16 cellular contexts compared by ENCODE assay signal in genomic region chr18:48771641-48772380, GRCh38.
A peak's percentile ranks its signal among the peaks of the same experiment; 100 is the strongest.
DNase-seq lines count a peak whose midpoint lies in the region; TF ChIP-seq lines count a peak whose summit lies in the region.
"Had no signal": no experiment of that assay in that cellular context is flagged by ENCODE, and none has a peak within 500 bp of the region (broad histone marks: within the 10 kb centered on the region; RNA-seq: fewer than 3 reads in every experiment).

No MANE protein-coding gene starts in this region.

- in situ Hi-C loops in GM23248 (cut with MboI) = no loop called here

- intact Hi-C loops in left ventricle myocardium inferior (cut with micrococcal nuclease) = no loop called here

- no peak overlapping the region for H2AFZ ChIP-seq in trophoblast cell (ENCODE audit: insufficient read depth, low read length, poor library complexity)
- H2AFZ ChIP-seq in GM23248 = no peak overlapping the region

- H3K23ac ChIP-seq in trophoblast cell (ENCODE audit: low read length) = no peak overlapping the region

- no peak overlapping the region for H2BK5ac ChIP-seq in trophoblast cell (ENCODE audit: low read depth, low read length, poor library complexity)

- peak; percentile 34 to 67 for DNase-seq in HL-60 (ENCODE audit: low read depth in 1 of 2, low spot score in 1 of 2)
- DNase-seq in RWPE1 (ENCODE audit: low spot score) = no peak
- peak; percentile 63 for DNase-seq in left ventricle myocardium inferior
- no peak for DNase-seq in trophoblast cell
- no peak for DNase-seq in NCI-H1930 (lab: John Stamatoyannopoulos, UW)
- no peak for DNase-seq in GM23248
- DNase-seq in GM03348 (ENCODE audit: low spot score) = no peak
- no peak for DNase-seq in activated T-cell treated with anti-CD3 and anti-CD28 coated beads, Interleukin-2, amount 50 U/mL, for 48 hours
- DNase-seq: activated CD4-positive, CD25-positive, alpha-beta regulatory T cell treated with anti-CD3 and anti-CD28 coated beads, Interleukin-2, amount 50 U/mL, for 72 hours; amygdala; DMS79 treated with DMSO at 0.1 percent for 48 hours; effector CD4-positive, alpha-beta T cell; GOT3; NCI-H1417 treated with DMSO at 0.1 percent for 48 hours; NK-92 treated with Interleukin-12 subunit alpha and Interleukin-12 subunit beta, amount 100 ng/mL, for 24 hours; stimulated activated CD4-positive, alpha-beta T cell treated with anti-CD3 and anti-CD28 coated beads, Interleukin-2, amount 100 ng/mL, for 24 hours had no signal

- H4K12ac ChIP-seq in trophoblast cell (ENCODE audit: low read depth, low read length) = no peak overlapping the region

- peak overlapping the region; percentile 47 for H4K91ac ChIP-seq in trophoblast cell (ENCODE audit: low read depth, low read length)

- no peaks in the 10 kb centered on the region for H3K9me2 ChIP-seq in GM23248 (ENCODE audit: insufficient read depth)

- H2BK120ac ChIP-seq in trophoblast cell (ENCODE audit: insufficient read depth, low read length, poor library complexity) = peak overlapping the region; percentile 12

- H3K27me3 ChIP-seq in HL-60 (ENCODE audit: insufficient read depth, poor library complexity, severe bottlenecking) (no peaks in the 10 kb centered on the region), left ventricle myocardium inferior (ENCODE audit: low read depth) (no peaks in the 10 kb centered on the region), trophoblast cell (ENCODE audit: insufficient read depth, low read length) (no peaks in the 10 kb centered on the region), GM23248 (replicated peaks; ENCODE audit: insufficient read depth) (no peaks in the 10 kb centered on the region)

- CTCF ChIA-PET in RWPE1 (lab: Yijun Ruan, JAX) = no interaction called here

- no peak overlapping the region for H3K4me3 ChIP-seq in HL-60 (replicated peaks; ENCODE audit: insufficient read depth, low read length)
- H3K4me3 ChIP-seq in left ventricle myocardium inferior = peak overlapping the region; percentile 19
- no peak overlapping the region for H3K4me3 ChIP-seq in trophoblast cell (ENCODE audit: low read depth, low read length)
- H3K4me3 ChIP-seq in GM23248 = no peak overlapping the region

- no peaks in the 10 kb centered on the region; the same call in 1 of the 2 replicates for H4K20me1 ChIP-seq in GM23248 (ENCODE audit: insufficient read depth)

- no peak for TF ChIP-seq CTCF in HL-60 (IDR thresholded peaks at IDR 0.05; ENCODE audit: insufficient read depth, low read length)
- no peak for TF ChIP-seq CTCF in RWPE1 (conservative IDR thresholded peaks at IDR 0.05; ENCODE audit: low read depth)
- TF ChIP-seq CTCF in left ventricle myocardium inferior (IDR thresholded peaks at IDR 0.05; ENCODE audit: borderline replicate concordance) = no peak

- H3K27ac ChIP-seq in HL-60 (replicated peaks) = no peak overlapping the region
- H3K27ac ChIP-seq in RWPE1 = peak overlapping the region; percentile 25; the same call in 1 of the 2 replicates
- H3K27ac ChIP-seq in left ventricle myocardium inferior (replicated peaks) = peak overlapping the region; percentile 91
- no peak overlapping the region for H3K27ac ChIP-seq in trophoblast cell (ENCODE audit: low read depth, low read length)
- no peak overlapping the region for H3K27ac ChIP-seq in GM23248

- H3K4ac ChIP-seq in trophoblast cell (ENCODE audit: low read depth, low read length) = peak overlapping the region; percentile 5

- no peaks in the 10 kb centered on the region for H3F3A ChIP-seq in GM23248 (ENCODE audit: insufficient read depth)

- H3K36me3 ChIP-seq in left ventricle myocardium inferior = peaks cover 4% of the 10 kb centered on the region
- peaks cover 2 to 4% of the 10 kb centered on the region in 2 experiments for H3K36me3 ChIP-seq in trophoblast cell (ENCODE audit: control insufficient read depth in 1 of 2, insufficient read depth in 2 of 2, low read length in 2 of 2)
- peaks cover 13% of the 10 kb centered on the region; the same call in 1 of the 2 replicates for H3K36me3 ChIP-seq in GM23248 (ENCODE audit: low read depth)

- H3K4me2 ChIP-seq in trophoblast cell (ENCODE audit: low read length) (no peak overlapping the region), GM23248 (ENCODE audit: unreplicated experiment) (no peak overlapping the region)

- H3K4me1 ChIP-seq in left ventricle myocardium inferior (peaks cover 95% of the 10 kb centered on the region), trophoblast cell (ENCODE audit: control insufficient read depth in 1 of 2, insufficient read depth in 2 of 2, low read length in 2 of 2) (peaks cover 12 to 18% of the 10 kb centered on the region in 2 experiments), GM23248 (ENCODE audit: insufficient read depth) (no peaks in the 10 kb centered on the region; the same call in 1 of the 2 replicates)

- H3K14ac ChIP-seq in trophoblast cell (ENCODE audit: low read length) = peak overlapping the region; percentile 37

- WGBS in trophoblast cell (ENCODE audit: extremely low coverage, insufficient coverage, insufficient read length) = no CpG with 5 or more reads among the region's 23 CpGs
- WGBS in GM23248 (ENCODE audit: low coverage in 1 of 2, low lambda C conversion rate in 2 of 2, missing lambda C conversion rate in 2 of 2), 2 experiments = 92 to 95% methylated on average over 23 of the region's 23 CpGs

- H3K18ac ChIP-seq in trophoblast cell (ENCODE audit: low read length) = no peak overlapping the region

- no peak overlapping the region for H4K8ac ChIP-seq in trophoblast cell (ENCODE audit: low read depth, low read length)

- peaks cover 14% of the 10 kb centered on the region for H3K79me1 ChIP-seq in trophoblast cell (ENCODE audit: low read length)

- H2AK5ac ChIP-seq in trophoblast cell (ENCODE audit: low read length) = peak overlapping the region; percentile 50

- H3K9ac ChIP-seq in trophoblast cell (ENCODE audit: low read length) (no peak overlapping the region), GM23248 (no peak overlapping the region)

- H3K9me3 ChIP-seq in left ventricle myocardium inferior (replicated peaks) = no peaks in the 10 kb centered on the region
- H3K9me3 ChIP-seq in trophoblast cell (ENCODE audit: insufficient read depth, low read depth, low read length) = no peaks in the 10 kb centered on the region
- no peaks in the 10 kb centered on the region for H3K9me3 ChIP-seq in GM23248 (ENCODE audit: low read depth)

- H3K79me2 ChIP-seq in trophoblast cell (ENCODE audit: control insufficient read depth, insufficient read depth, low read length, poor library complexity) = no peaks in the 10 kb centered on the region
- peaks cover 9% of the 10 kb centered on the region; the same call in 1 of the 2 replicates for H3K79me2 ChIP-seq in GM23248 (ENCODE audit: insufficient read depth)

- POLR2A ChIA-PET in RWPE1 (lab: Yijun Ruan, JAX; ENCODE audit: low non-redundant PET) = no interaction called here

- peak overlapping the region; percentile 35 for H2BK12ac ChIP-seq in trophoblast cell (ENCODE audit: low read length)

Comparison
In these comparisons a context has a peak if more than half of its experiments do, and no peak if none do; other contexts are left out.
1. DNase-seq: peak in HL-60 (2 of 2) and left ventricle myocardium inferior (single experiment); none in RWPE1 (single experiment), trophoblast cell (0 of 2), NCI-H1930 (0 of 2), GM23248 (single experiment), GM03348 (single experiment) and activated T-cell treated with anti-CD3 and anti-CD28 coated beads, Interleukin-2, amount 50 U/mL, for 48 hours (0 of 2).
2. H3K27ac ChIP-seq: peak in RWPE1 (single experiment) and left ventricle myocardium inferior (single experiment); none in HL-60 (single experiment), trophoblast cell (single experiment) and GM23248 (single experiment).